Comparison of ENCODE assay signal across 22 cellular contexts in genomic region chr12:110115675-110116074, GRCh38. TPM values are rescaled to one million over a fixed set of nuclear protein-coding genes. Genes with fewer than 3 reads are reported as not detected.
DNase-seq lines count a peak whose midpoint lies in the region; ATAC-seq and TF ChIP-seq lines count a peak whose summit lies in the region.
"Had no signal": no experiment of that assay in that cellular context is flagged by ENCODE, and none has a peak within 500 bp of the region (broad histone marks: within the 10 kb centered on the region; RNA-seq: fewer than 3 reads in every experiment).

No MANE protein-coding gene starts in this region.

- peaks cover 3% of the 10 kb centered on the region for H3K27me3 Mint-ChIP-seq in glutamatergic neuron (ENCODE audit: unreplicated experiment)

- H3K4me3 ChIP-seq in cardiac muscle cell, result no peak overlapping the region
- H3K4me3 ChIP-seq in ascending aorta, result no peak overlapping the region
- H3K4me3 ChIP-seq in gastroesophageal sphincter, result no peak overlapping the region
- no peak overlapping the region for H3K4me3 ChIP-seq in aorta (ENCODE audit: low read length in 2 of 2)
- H3K4me3 ChIP-seq: SJSA1 had no signal

- no peaks in the 10 kb centered on the region for H3K36me3 ChIP-seq in cardiac muscle cell
- H3K36me3 ChIP-seq in ascending aorta, result no peaks in the 10 kb centered on the region
- H3K36me3 ChIP-seq in gastroesophageal sphincter, result no peaks in the 10 kb centered on the region
- no peaks in the 10 kb centered on the region for H3K36me3 ChIP-seq in aorta (ENCODE audit: control insufficient read depth in 1 of 2, insufficient read depth in 2 of 2, low read length in 1 of 2)
- H3K36me3 ChIP-seq: SJSA1 had no signal

- 80 to 90% methylated on average over 1 of the region's 4 CpGs for WGBS in gastroesophageal sphincter (ENCODE audit: low coverage in 1 of 2), 2 donors
- 97 to 99% methylated on average over 4 of the region's 4 CpGs for WGBS in aorta, 2 donors

- intact Hi-C loops in left cardiac atrium (cut with DNase I), result no loop called here
- intact Hi-C loops in ascending aorta (cut with DNase I), result no loop called here
- intact Hi-C loops in aorta (cut with DNase I), result no loop called here

- H3K27ac ChIP-seq in cardiac muscle cell (peak overlapping the region; percentile 34), ascending aorta (peak overlapping the region; percentile 91 to 92), gastroesophageal sphincter (peak overlapping the region in 3 of 4 donors; percentile 47 to 88 (median 72)), aorta (ENCODE audit: low read depth in 1 of 2, low read length in 2 of 2) (peak overlapping the region; percentile 47 to 49)
- H3K27ac ChIP-seq: SJSA1 had no signal

- TF ChIP-seq POLR2A in gastroesophageal sphincter (IDR thresholded peaks at IDR 0.05), result no peak

- TF ChIP-seq CTCF in cardiac muscle cell (IDR thresholded peaks at IDR 0.05; ENCODE audit: low read depth, low read length), result no peak
- TF ChIP-seq CTCF in ascending aorta (IDR thresholded peaks at IDR 0.05), result no peak
- TF ChIP-seq CTCF in gastroesophageal sphincter (IDR thresholded peaks at IDR 0.05), result no peak
- no peak for TF ChIP-seq CTCF in glutamatergic neuron (IDR thresholded peaks at IDR 0.05; ENCODE audit: partially characterized antibody, unreplicated experiment)

- no peak overlapping the region for H3K4me3 Mint-ChIP-seq in glutamatergic neuron (ENCODE audit: unreplicated experiment)

- no peaks in the 10 kb centered on the region for H3K36me3 Mint-ChIP-seq in glutamatergic neuron (ENCODE audit: unreplicated experiment)

- H3K27me3 ChIP-seq in cardiac muscle cell (no peaks in the 10 kb centered on the region), ascending aorta (no peaks in the 10 kb centered on the region), gastroesophageal sphincter (no peaks in the 10 kb centered on the region), aorta (ENCODE audit: control insufficient read depth in 1 of 2, insufficient read depth in 2 of 2, low read length in 1 of 2) (no peaks in the 10 kb centered on the region)
- H3K27me3 ChIP-seq: SJSA1 had no signal

- ATAC-seq in left cardiac atrium, result no peak
- no peak for ATAC-seq in gastroesophageal sphincter
- ATAC-seq in aorta (ENCODE audit: low FRiP score), result no peak
- no peak for ATAC-seq in HG03565 (IDR thresholded peaks at IDR 0.05; ENCODE audit: unreplicated experiment)

- H3K27ac Mint-ChIP-seq in glutamatergic neuron (ENCODE audit: unreplicated experiment), result no peak overlapping the region

- H3K9me3 ChIP-seq in cardiac muscle cell (ENCODE audit: low read depth) (no peaks in the 10 kb centered on the region), ascending aorta (no peaks in the 10 kb centered on the region), gastroesophageal sphincter (no peaks in the 10 kb centered on the region), aorta (ENCODE audit: control insufficient read depth, low read length) (no peaks in the 10 kb centered on the region)
- H3K9me3 ChIP-seq: SJSA1 had no signal

- TF ChIP-seq EP300 in gastroesophageal sphincter (IDR thresholded peaks at IDR 0.05), result no peak

- no peaks in the 10 kb centered on the region for H3K4me1 Mint-ChIP-seq in glutamatergic neuron (ENCODE audit: low read depth, unreplicated experiment)

- H3K4me1 ChIP-seq in cardiac muscle cell (ENCODE audit: low read depth) (peaks cover 6% of the 10 kb centered on the region), ascending aorta (peaks cover 0 to 43% of the 10 kb centered on the region in 2 donors), gastroesophageal sphincter (peaks cover 2 to 54% (median 9%) of the 10 kb centered on the region in 3 donors), aorta (ENCODE audit: control insufficient read depth in 1 of 2, insufficient read depth in 2 of 2, low read length in 2 of 2) (peaks cover 0 to 6% of the 10 kb centered on the region in 2 donors)
- H3K4me1 ChIP-seq: SJSA1 had no signal

- DNase-seq in cardiac muscle cell (ENCODE audit: low read depth in 1 of 2, low spot score in 1 of 2) (no peak), left cardiac atrium (no peak), ascending aorta (ENCODE audit: low spot score in 2 of 2) (peak in 1 of 2 donors; percentile 56), aorta (no peak), NCI-H1417 treated with DMSO at 0.1 percent for 48 hours (lab: John Stamatoyannopoulos, UW) (no peak), glutamatergic neuron (no peak)
- DNase-seq: 8988T, Calu3, DMS153, DND-41, H7, KG1, NCI-H1092 treated with DMSO at 0.1 percent for 48 hours, NCI-H1436 treated with DMSO at 0.1 percent for 48 hours, NCI-H187 treated with DMSO at 0.1 percent for 48 hours, NCI-H2171 treated with DMSO at 0.1 percent for 48 hours, NCI-H524, NCI-H774, Right ventricle myocardium superior had no signal

- H3K9me3 Mint-ChIP-seq in glutamatergic neuron (ENCODE audit: unreplicated experiment), result peaks cover 3% of the 10 kb centered on the region

RNA-seq across cellular contexts. Expression of gene IFT81, which starts 8.5 kb away (rescaled TPM):
- total RNA-seq in cardiac muscle cell, result 19.9 and 30.0 TPM in 2 replicates
- 42.6 and 44.8 TPM in 2 replicates for polyA plus RNA-seq in cardiac muscle cell
- total RNA-seq in left cardiac atrium, result 10 to 100 TPM in 1 of 2 donors, 1 to 10 TPM in 1; 8.0 to 12.6 TPM
- total RNA-seq in ascending aorta, result 12.0 TPM
- 10 to 100 TPM; 16.0 to 40.0 (median 20.7) TPM for total RNA-seq in gastroesophageal sphincter
- 10 to 100 TPM; 11.4 to 14.1 TPM for total RNA-seq in aorta
- polyA plus RNA-seq in aorta, result 10 to 100 TPM in 1 of 2 donors, 1 to 10 TPM in 1; 7.9 to 14.2 TPM
- total RNA-seq in glutamatergic neuron (ENCODE audit: unreplicated experiment), result 27.6 TPM

Comparison
In these comparisons a context has a peak if more than half of its experiments do, and no peak if none do; other contexts are left out.
1. H3K27ac ChIP-seq: peak in every context shown above with its lines; median percentile 92 in ascending aorta; 72 in gastroesophageal sphincter; 48 in aorta; 34 in cardiac muscle cell.